Comparison of ENCODE assay signal across 16 cellular contexts in genomic region chr5:57412010-57412409, GRCh38.
A peak's percentile ranks its signal among the peaks of the same experiment; 100 is the strongest.
DNase-seq lines count a peak whose midpoint lies in the region; ATAC-seq and FAIRE-seq lines count a peak whose summit lies in the region.
"Had no signal": no experiment of that assay in that cellular context is flagged by ENCODE, and none has a peak within 500 bp of the region (broad histone marks: within the 10 kb centered on the region; RNA-seq: fewer than 3 reads in every experiment).

No MANE protein-coding gene starts in this region.

- no peak for ATAC-seq in GM21619 (IDR thresholded peaks at IDR 0.05; ENCODE audit: unreplicated experiment)
- ATAC-seq: activated CD8-positive, alpha-beta T cell treated with anti-CD3 and anti-CD28 coated beads for 36 hours had no signal

- peak; percentile 83 for FAIRE-seq in RCC 7860 (lab: Jason Lieb, UNC)

- DNase-seq in EL, result peak; percentile 6
- DNase-seq in RCC 7860 (ENCODE audit: low spot score), result peak; percentile 59
- DNase-seq in fibroblast of gingiva (ENCODE audit: low read depth), result peak; percentile 76
- DNase-seq in renal cortical epithelial cell (ENCODE audit: low read depth), result peak; percentile 87
- DNase-seq in effector memory CD4-positive, alpha-beta T cell, result no peak
- no peak for DNase-seq in cerebellar nuclear complex (lab: John Stamatoyannopoulos, UW)
- no peak for DNase-seq in activated CD4-positive, CD25-positive, alpha-beta regulatory T cell treated with anti-CD3 and anti-CD28 coated beads, Interleukin-2, amount 50 U/mL, for 72 hours
- DNase-seq: activated CD8-positive, alpha-beta T cell treated with anti-CD3 and anti-CD28 coated beads for 36 hours; activated gamma-delta T cell treated with Interleukin-2 at 50 U/mL for 16 hours; COR-L47; esophagus squamous epithelium; Kasumi-1; naive B cell; NCI-H2171 treated with DMSO at 0.1 percent for 48 hours; right cardiac atrium had no signal

- H3K36me3 ChIP-seq in effector memory CD4-positive, alpha-beta T cell (ENCODE audit: control insufficient read depth, insufficient read depth, low read length), result no peaks in the 10 kb centered on the region
- H3K36me3 ChIP-seq: esophagus squamous epithelium had no signal

- H3K4me3 ChIP-seq in effector memory CD4-positive, alpha-beta T cell (ENCODE audit: insufficient read depth, low read depth, low read length, poor library complexity, severe bottlenecking), result no peak overlapping the region
- H3K4me3 ChIP-seq: esophagus squamous epithelium had no signal

- no peak overlapping the region for H3K27ac ChIP-seq in effector memory CD4-positive, alpha-beta T cell (ENCODE audit: insufficient read depth, low read length, poor library complexity, severe bottlenecking)
- H3K27ac ChIP-seq: esophagus squamous epithelium had no signal

- no peaks in the 10 kb centered on the region for H3K27me3 ChIP-seq in effector memory CD4-positive, alpha-beta T cell (replicated peaks; ENCODE audit: control insufficient read depth, insufficient read depth, low read length, poor library complexity, severe bottlenecking)
- H3K27me3 ChIP-seq: esophagus squamous epithelium had no signal

- no peaks in the 10 kb centered on the region for H3K9me3 ChIP-seq in effector memory CD4-positive, alpha-beta T cell (ENCODE audit: control insufficient read depth, low read length)
- H3K9me3 ChIP-seq: esophagus squamous epithelium had no signal

- H3K4me1 ChIP-seq in effector memory CD4-positive, alpha-beta T cell (ENCODE audit: control insufficient read depth, insufficient read depth, low read length, poor library complexity, severe bottlenecking), result no peaks in the 10 kb centered on the region

Comparison
In these comparisons a context has a peak if more than half of its experiments do, and no peak if none do; other contexts are left out.
1. DNase-seq: peak in EL (single experiment), RCC 7860 (single experiment), fibroblast of gingiva (single experiment) and renal cortical epithelial cell (single experiment); none in effector memory CD4-positive, alpha-beta T cell (0 of 3), cerebellar nuclear complex (0 of 2) and activated CD4-positive, CD25-positive, alpha-beta regulatory T cell treated with anti-CD3 and anti-CD28 coated beads, Interleukin-2, amount 50 U/mL, for 72 hours (single experiment).